8 cellular contexts compared by ENCODE assay signal in the genomic region with DNA sequence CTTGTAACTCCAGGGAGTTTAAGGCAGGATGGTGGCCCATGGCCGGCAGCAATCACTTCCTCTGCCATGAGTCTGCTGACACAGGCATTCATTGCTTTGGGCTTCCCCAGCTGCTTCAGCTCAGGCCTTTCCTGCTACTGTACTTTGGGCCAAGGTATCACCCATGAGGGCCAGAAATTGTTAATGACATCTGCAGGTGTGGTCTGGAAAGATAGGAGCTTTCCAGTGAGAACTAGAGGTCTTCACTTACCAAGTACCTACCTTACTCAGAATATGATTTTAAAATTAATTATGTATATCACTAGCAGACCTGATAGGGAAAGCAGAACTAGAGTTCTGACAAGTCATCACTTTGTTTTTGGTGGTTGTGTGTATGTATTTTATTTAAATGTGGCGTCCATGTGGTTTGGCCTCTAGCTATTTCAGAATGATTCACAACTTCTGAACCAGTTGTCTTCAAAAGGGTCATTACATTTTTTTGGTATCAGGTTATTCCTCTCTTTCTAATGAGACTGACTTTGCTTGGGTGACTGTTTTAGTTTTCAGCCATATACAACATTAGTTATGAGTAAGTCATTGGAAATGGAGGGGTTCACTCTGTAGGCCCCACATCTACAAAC. TPM values are rescaled to one million over a fixed set of nuclear protein-coding genes. Genes with fewer than 3 reads are reported as not detected.
A peak's percentile ranks its signal among the peaks of the same experiment; 100 is the strongest.
DNase-seq lines count a peak whose midpoint lies in the region; ATAC-seq and TF ChIP-seq lines count a peak whose summit lies in the region.

No MANE protein-coding gene starts in this region.

- H3K36me3 Mint-ChIP-seq in osteocyte (ENCODE audit: unreplicated experiment): peaks cover 30% of the 10 kb centered on the region
- H3K36me3 Mint-ChIP-seq in activated naive CD4-positive, alpha-beta T cell treated with anti-CD3 and anti-CD28 coated beads for 36 hours (ENCODE audit: low read depth): peaks cover 2% of the 10 kb centered on the region

- peaks cover 0 to 18% of the 10 kb centered on the region in 2 donors for H3K4me1 ChIP-seq in ascending aorta

- peak overlapping the region in 1 of 2 donors; percentile 91 for H3K4me3 ChIP-seq in ascending aorta

- no peak for DNase-seq in caudate nucleus (lab: John Stamatoyannopoulos, UW)
- DNase-seq in osteocyte (ENCODE audit: extremely low spot score, unreplicated experiment): no peak
- DNase-seq in activated CD4-positive, alpha-beta T cell treated with anti-CD3 and anti-CD28 coated beads for 48 hours: no peak
- DNase-seq in activated naive CD4-positive, alpha-beta T cell treated with anti-CD3 and anti-CD28 coated beads for 36 hours: no peak
- DNase-seq in ascending aorta (ENCODE audit: low spot score in 2 of 2): no peak
- DNase-seq in D341Med (ENCODE audit: low spot score): no peak

- H3K27me3 Mint-ChIP-seq in osteocyte (ENCODE audit: unreplicated experiment): no peaks in the 10 kb centered on the region
- H3K27me3 Mint-ChIP-seq in activated naive CD4-positive, alpha-beta T cell treated with anti-CD3 and anti-CD28 coated beads for 36 hours (ENCODE audit: low read depth): peaks cover 21% of the 10 kb centered on the region

- H3K4me1 Mint-ChIP-seq in osteocyte (ENCODE audit: unreplicated experiment): peaks cover 76% of the 10 kb centered on the region
- H3K4me1 Mint-ChIP-seq in activated naive CD4-positive, alpha-beta T cell treated with anti-CD3 and anti-CD28 coated beads for 36 hours (ENCODE audit: low read depth): peaks cover 11% of the 10 kb centered on the region

- ATAC-seq in HG03095 (IDR thresholded peaks at IDR 0.05; ENCODE audit: unreplicated experiment): peak; percentile 51

- H3K27ac ChIP-seq in caudate nucleus (ENCODE audit: low read depth, low read length) (peak overlapping the region; percentile 75), ascending aorta (peak overlapping the region in 1 of 2 donors; percentile 0)

- H3K27me3 ChIP-seq in ascending aorta: no peaks in the 10 kb centered on the region

- peak overlapping the region; percentile 97 for H3K4me3 Mint-ChIP-seq in osteocyte (ENCODE audit: unreplicated experiment)
- H3K4me3 Mint-ChIP-seq in activated naive CD4-positive, alpha-beta T cell treated with anti-CD3 and anti-CD28 coated beads for 36 hours: no peak overlapping the region

- no peaks in the 10 kb centered on the region for H3K9me3 Mint-ChIP-seq in osteocyte (ENCODE audit: unreplicated experiment)
- no peaks in the 10 kb centered on the region for H3K9me3 Mint-ChIP-seq in activated naive CD4-positive, alpha-beta T cell treated with anti-CD3 and anti-CD28 coated beads for 36 hours

- intact Hi-C loops in activated naive CD4-positive, alpha-beta T cell treated with anti-CD3 and anti-CD28 coated beads for 36 hours (cut with micrococcal nuclease): no loop called here
- intact Hi-C loops in ascending aorta (cut with DNase I): loop anchor here (5.0 kb wide), 1 partner anchor 35 kb away; no protein-coding TSS in a partner anchor

- TF ChIP-seq CTCF in osteocyte (IDR thresholded peaks at IDR 0.05): no peak
- TF ChIP-seq CTCF in ascending aorta (IDR thresholded peaks at IDR 0.05): no peak

- peak overlapping the region; percentile 87 for H3K27ac Mint-ChIP-seq in osteocyte (ENCODE audit: unreplicated experiment)
- H3K27ac Mint-ChIP-seq in activated naive CD4-positive, alpha-beta T cell treated with anti-CD3 and anti-CD28 coated beads for 36 hours: no peak overlapping the region

- H3K36me3 ChIP-seq in ascending aorta: no peaks in the 10 kb centered on the region

- H3K9me3 ChIP-seq in ascending aorta: no peaks in the 10 kb centered on the region

- CTCF ChIA-PET in activated naive CD4-positive, alpha-beta T cell treated with anti-CD3 and anti-CD28 coated beads for 36 hours (lab: Charles Lee): no interaction called here

- TF ChIP-seq POLR2A in GM19193 (IDR thresholded peaks at IDR 0.05; ENCODE audit: extremely low read depth, insufficient read depth, insufficient read length): peak; percentile 39

RNA-seq across cellular contexts. Expression of gene RGL1, which starts 2.7 kb away (rescaled TPM):
- 68.1 and 69.4 TPM in 2 replicates for total RNA-seq in osteocyte
- 1 to 10 TPM; 2.6 to 2.7 TPM for total RNA-seq in activated naive CD4-positive, alpha-beta T cell treated with anti-CD3 and anti-CD28 coated beads for 36 hours
- total RNA-seq in ascending aorta: 23.1 TPM
